ENCODE assay signal across 11 cellular contexts in the genomic region with DNA sequence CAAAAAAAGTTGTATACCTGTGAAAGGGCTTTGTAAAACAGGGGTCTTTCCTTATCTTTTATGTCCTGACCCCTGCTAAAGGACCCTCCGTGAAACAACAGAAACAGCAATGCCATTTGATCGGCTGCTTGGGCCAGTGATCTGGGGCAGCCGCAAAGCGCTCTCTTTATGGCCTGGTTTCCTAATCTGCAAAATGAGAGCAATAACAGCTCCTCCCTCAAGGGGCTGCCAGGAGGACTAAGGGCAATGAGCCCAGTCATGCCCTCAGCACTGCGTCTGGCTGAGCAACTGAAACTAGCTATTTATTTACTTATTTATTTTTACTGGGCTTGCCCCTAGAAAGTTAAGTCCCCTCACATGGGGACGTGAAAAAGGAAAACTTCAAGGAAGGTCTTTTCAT. TPM values are rescaled to one million over a fixed set of nuclear protein-coding genes. Genes with fewer than 3 reads are reported as not detected.
DNase-seq lines count a peak whose midpoint lies in the region; ATAC-seq, FAIRE-seq and TF ChIP-seq lines count a peak whose summit lies in the region.
"Had no signal": no experiment of that assay in that cellular context is flagged by ENCODE, and none has a peak within 500 bp of the region (broad histone marks: within the 10 kb centered on the region; RNA-seq: fewer than 3 reads in every experiment).

No MANE protein-coding gene starts in this region.

- H3K9me3 ChIP-seq in OCI-LY7 (ENCODE audit: low read length) (no peaks in the 10 kb centered on the region), stomach (no peaks in the 10 kb centered on the region), PC-3 (ENCODE audit: low read length) (no peaks in the 10 kb centered on the region)
- H3K9me3 ChIP-seq: neutrophil had no signal

- TF ChIP-seq CTCF in OCI-LY7 (conservative IDR thresholded peaks at IDR 0.05; ENCODE audit: low read length), result 0 out of 2 replicates have a peak, but pooled peaks have one; percentile 1
- TF ChIP-seq CTCF in stomach (IDR thresholded peaks at IDR 0.05), result no peak
- TF ChIP-seq CTCF in PC-3 (conservative IDR thresholded peaks at IDR 0.05; ENCODE audit: low read depth, low read length), result no peak

- TF ChIP-seq POLR2A in stomach (IDR thresholded peaks at IDR 0.05), result no peak
- no peak for TF ChIP-seq POLR2A in H54 (IDR thresholded peaks at IDR 0.05; ENCODE audit: low read depth, low read length)

- H3K9ac ChIP-seq in PC-3 (ENCODE audit: low read length), result no peak overlapping the region

- no peaks in the 10 kb centered on the region for H3F3A ChIP-seq in PC-3 (ENCODE audit: low read length, unreplicated experiment)

- FAIRE-seq in H54 (lab: Jason Lieb, UNC), result no peak

- CTCF ChIA-PET in OCI-LY7 (lab: Charles Lee; ENCODE audit: unreplicated experiment) (no interaction called here), PC-3 (lab: Charles Lee) (no interaction called here)

- no peaks in the 10 kb centered on the region for H3K79me2 ChIP-seq in OCI-LY7 (ENCODE audit: insufficient read depth, low read depth, low read length)
- peaks cover 31% of the 10 kb centered on the region for H3K79me2 ChIP-seq in PC-3 (ENCODE audit: low read length)

- no peaks in the 10 kb centered on the region for H3K9me2 ChIP-seq in OCI-LY7 (ENCODE audit: insufficient read depth, low read length)
- no peaks in the 10 kb centered on the region for H3K9me2 ChIP-seq in PC-3 (replicated peaks; ENCODE audit: low read length)

- H3K27me3 ChIP-seq in stomach (no peaks in the 10 kb centered on the region), PC-3 (ENCODE audit: low read length) (no peaks in the 10 kb centered on the region)
- H3K27me3 ChIP-seq: neutrophil had no signal

- H3K4me2 ChIP-seq in OCI-LY7 (ENCODE audit: low read length) (peak overlapping the region; percentile 79), PC-3 (ENCODE audit: low read length) (no peak overlapping the region)

- no peak overlapping the region for H2AFZ ChIP-seq in OCI-LY7 (ENCODE audit: low read length)
- H2AFZ ChIP-seq in PC-3 (ENCODE audit: low read length), result no peak overlapping the region

- DNase-seq in NCI-H1694 treated with DMSO at 0.1 percent for 48 hours (lab: John Stamatoyannopoulos, UW) (peak; percentile 49), NCI-H1694 (lab: John Stamatoyannopoulos, UW) (no peak), OCI-LY7 (ENCODE audit: low spot score) (no peak), Right ventricle myocardium superior (peak; percentile 59), stomach (peak; percentile 67), H54 (ENCODE audit: insufficient read length, low spot score) (no peak), PC-3 (no peak)
- DNase-seq: activated CD4-positive, alpha-beta memory T cell treated with anti-CD3 and anti-CD28 coated beads, Interleukin-2, amount 10 ng/mL, durations not matched to agents 7 days and 5 days; GOT3 had no signal

- BruUV-seq in OCI-LY7 (replicated peaks; lab: Mats Ljungman, UMichigan), result no TSS peak
- BruUV-seq in PC-3 (replicated peaks; lab: Mats Ljungman, UMichigan), result no TSS peak

- no peaks in the 10 kb centered on the region for H4K20me1 ChIP-seq in OCI-LY7 (ENCODE audit: insufficient read depth, low read length)
- H4K20me1 ChIP-seq in PC-3 (ENCODE audit: low read length), result no peaks in the 10 kb centered on the region

- TF ChIP-seq EP300 in stomach (IDR thresholded peaks at IDR 0.05), result no peak

- H3K4me3 ChIP-seq in OCI-LY7 (ENCODE audit: low read depth, low read length, poor library complexity, severe bottlenecking) (no peak overlapping the region), stomach (no peak overlapping the region), PC-3 (ENCODE audit: low read length) (no peak overlapping the region)

- no peak overlapping the region for H3K27ac ChIP-seq in OCI-LY7 (ENCODE audit: low read depth, low read length, poor library complexity, severe bottlenecking)
- H3K27ac ChIP-seq in stomach, result peak overlapping the region; percentile 68 to 79 (median 69)
- no peak overlapping the region for H3K27ac ChIP-seq in PC-3 (ENCODE audit: low read length)
- H3K27ac ChIP-seq: neutrophil had no signal

- H3K4me1 ChIP-seq in OCI-LY7 (ENCODE audit: insufficient read depth, low read length, poor library complexity, severe bottlenecking) (peaks cover 34% of the 10 kb centered on the region), stomach (peaks cover 0 to 28% (median 20%) of the 10 kb centered on the region in 4 donors), PC-3 (ENCODE audit: insufficient read depth, low read length) (no peaks in the 10 kb centered on the region)

- 30 to 68% (median 41%) methylated on average over 6 of the region's 6 CpGs for whole genome bisulfite sequencing in stomach, 5 donors

- ATAC-seq in Right ventricle myocardium superior (ENCODE audit: poor library complexity) (peak; percentile 88), HG02938 (IDR thresholded peaks at IDR 0.05; ENCODE audit: unreplicated experiment) (no peak), PC-3 (no peak)

- POLR2A ChIA-PET in OCI-LY7 (lab: Charles Lee), result interaction anchor here (0.6 kb wide), 1 partner anchor 13 kb away, joined by 3 read pairs; no protein-coding TSS in a partner anchor
- POLR2A ChIA-PET in PC-3 (lab: Charles Lee; ENCODE audit: unreplicated experiment), result no interaction called here

- no peaks in the 10 kb centered on the region for H3K36me3 ChIP-seq in OCI-LY7 (ENCODE audit: insufficient read depth, low read length)
- H3K36me3 ChIP-seq in stomach, result peaks cover 0 to 46% (median 14%) of the 10 kb centered on the region in 4 donors
- H3K36me3 ChIP-seq in PC-3 (ENCODE audit: low read depth, low read length), result peaks cover 38% of the 10 kb centered on the region
- H3K36me3 ChIP-seq: neutrophil had no signal

- intact Hi-C loops in OCI-LY7 (cut with micrococcal nuclease; ENCODE audit: unreplicated experiment) (loop anchor here (10.0 kb wide), 1 partner anchor 275 kb away; the partner anchor contains the start of gene ANKRD33B), Right ventricle myocardium superior (cut with DNase I) (loop anchor here (10.0 kb wide), 1 partner anchor 135 kb away; no protein-coding TSS in a partner anchor), stomach (cut with DNase I; ENCODE audit: low total_unique reads) (loop anchor here (10.0 kb wide), 2 partner anchors 75 to 135 kb away; no protein-coding TSS in a partner anchor), PC-3 (cut with micrococcal nuclease) (no loop called here)

RNA-seq across cellular contexts. Expression of gene CMBL, which starts 18.3 kb away (rescaled TPM):
- total RNA-seq in OCI-LY7 (2014; rRNA removed; shearing (Covaris generic)), result not detected in 2 replicates
- 0.13 TPM in 1 of 2 replicates, not detected in the other for total RNA-seq in OCI-LY7 (2022)
- total RNA-seq in Right ventricle myocardium superior, result 50.0 TPM
- total RNA-seq in stomach, result 10 to 100 TPM in 3 of 5 donors, 1 to 10 TPM in 1, not detected in 1; 2.7 to 23.1 (median 16.7) TPM
- polyA plus RNA-seq in stomach, result 100 to 1,000 TPM in 1 of 3 donors, 10 to 100 TPM in 2; 19.0 to 153 (median 33.9) TPM
- 35.7 and 38.4 TPM in 2 replicates for total RNA-seq in PC-3 (2014; rRNA removed)

RNA-seq across cellular contexts. Expression of gene CCT5, which starts 39.3 kb away (rescaled TPM):
- total RNA-seq in OCI-LY7 (2014; rRNA removed; shearing (Covaris generic)), result 498 and 551 TPM in 2 replicates
- total RNA-seq in OCI-LY7 (2022) (327 and 389 TPM in 2 replicates), Right ventricle myocardium superior (92.8 TPM), stomach (100 to 1,000 TPM in 3 of 5 donors, 10 to 100 TPM in 2; 18.5 to 201 (median 116) TPM), PC-3 (2014; rRNA removed) (1,309 and 1,334 TPM in 2 replicates)
- polyA plus RNA-seq in stomach, result 100 to 1,000 TPM; 104 to 116 (median 109) TPM

RNA-seq across cellular contexts. Expression of gene ATPSCKMT, which starts 39.7 kb away (rescaled TPM):
- 16.0 and 26.5 TPM in 2 replicates for total RNA-seq in OCI-LY7 (2014; rRNA removed; shearing (Covaris generic))
- total RNA-seq in OCI-LY7 (2022) (22.2 and 24.9 TPM in 2 replicates), Right ventricle myocardium superior (18.1 TPM), stomach (10 to 100 TPM in 3 of 5 donors, 1 to 10 TPM in 2; 2.3 to 26.8 (median 20.7) TPM), PC-3 (2014; rRNA removed) (26.7 and 49.0 TPM in 2 replicates)
- 10 to 100 TPM in 2 of 3 donors, 1 to 10 TPM in 1; 8.1 to 12.0 (median 10.5) TPM for polyA plus RNA-seq in stomach

Comparison
In these comparisons a context has a peak if more than half of its experiments do, and no peak if none do; other contexts are left out.
1. DNase-seq: peak in NCI-H1694 treated with DMSO at 0.1 percent for 48 hours (single experiment), Right ventricle myocardium superior (single experiment) and stomach (single experiment); none in NCI-H1694 (single experiment), OCI-LY7 (single experiment), H54 (single experiment) and PC-3 (single experiment).
2. H3K27ac ChIP-seq: peak in stomach (5 of 5); none in OCI-LY7 (single experiment) and PC-3 (single experiment).